ENCODE assay signal across 8 cellular contexts in genomic region chr11:76598426-76598839, GRCh38.
DNase-seq lines count a peak whose midpoint lies in the region; ATAC-seq, FAIRE-seq and TF ChIP-seq lines count a peak whose summit lies in the region.

No MANE protein-coding gene starts in this region.

- no peaks in the 10 kb centered on the region for H3K9me3 Mint-ChIP-seq in effector memory CD8-positive, alpha-beta T cell

- no peak for FAIRE-seq in GM12891 (lab: Jason Lieb, UNC)

- WGBS in body of pancreas, 2 donors = 30 to 33% methylated on average over 6 of the region's 6 CpGs

- H3K4me1 ChIP-seq in body of pancreas = no peaks in the 10 kb centered on the region

- H3K36me3 ChIP-seq in body of pancreas (replicated peaks in 1 of 2; ENCODE audit: insufficient read depth in 1 of 2, low read depth in 2 of 2) = no peaks in the 10 kb centered on the region

- no peak overlapping the region for H3K27ac ChIP-seq in body of pancreas

- peak; percentile 55 for DNase-seq in AG10803 (ENCODE audit: low read depth)
- DNase-seq in GM12891 (ENCODE audit: insufficient read length, low spot score) = peak; percentile 46
- DNase-seq in NCI-H69 (lab: John Stamatoyannopoulos, UW) = peak; percentile 77
- DNase-seq in body of pancreas = peak in 1 of 4 donors; percentile 42
- DNase-seq in lung microvascular endothelial cell (ENCODE audit: low read depth in 2 of 2) = peak; percentile 60 to 66
- DNase-seq in OCI-M2 (lab: John Stamatoyannopoulos, UW; ENCODE audit: unreplicated experiment) = no peak
- DNase-seq in effector memory CD8-positive, alpha-beta T cell = no peak

- H3K4me1 Mint-ChIP-seq in effector memory CD8-positive, alpha-beta T cell (ENCODE audit: low read depth in 2 of 2) = peaks cover 0 to 4% of the 10 kb centered on the region in 2 donors

- peaks cover 3% of the 10 kb centered on the region for H3K36me3 Mint-ChIP-seq in effector memory CD8-positive, alpha-beta T cell (ENCODE audit: insufficient read depth)

- TF ChIP-seq POLR2A in GM12891 (IDR thresholded peaks at IDR 0.05; ENCODE audit: low read depth, low read length) (no peak), body of pancreas (IDR thresholded peaks at IDR 0.05) (no peak)

- H3K9me3 ChIP-seq in body of pancreas = peaks cover 0 to 3% (median 0%) of the 10 kb centered on the region in 3 donors

- H3K4me3 ChIP-seq in AG10803 (ENCODE audit: low read length) (no peak overlapping the region), body of pancreas (no peak overlapping the region)

- intact Hi-C loops in body of pancreas (cut with DNase I) = no loop called here

- H3K4me3 Mint-ChIP-seq in effector memory CD8-positive, alpha-beta T cell = no peak overlapping the region

- TF ChIP-seq CTCF in AG10803 (conservative IDR thresholded peaks at IDR 0.05; ENCODE audit: low read length) (peak; percentile 73), body of pancreas (IDR thresholded peaks at IDR 0.05) (peak in 6 of 7 experiments; percentile 9 to 36 (median 26))

- H3K27me3 ChIP-seq in body of pancreas = no peaks in the 10 kb centered on the region

- H3K27ac Mint-ChIP-seq in effector memory CD8-positive, alpha-beta T cell = no peak overlapping the region

- ATAC-seq in body of pancreas (peak; percentile 48), GM19397 (IDR thresholded peaks at IDR 0.05; ENCODE audit: unreplicated experiment) (no peak)
- no peak for ATAC-seq in effector memory CD8-positive, alpha-beta T cell (replicated peaks)

- peaks cover 0 to 13% of the 10 kb centered on the region in 2 donors for H3K27me3 Mint-ChIP-seq in effector memory CD8-positive, alpha-beta T cell

TF ChIP-seq in GM12891, 5 proteins besides CTCF, POLR2A, EP300 and RAD21:
- no peak for TF ChIP-seq POLR2AphosphoS5 (IDR thresholded peaks at IDR 0.05; ENCODE audit: low read depth, low read length)
- TF ChIP-seq SPI1 (IDR thresholded peaks at IDR 0.05; ENCODE audit: low read depth, low read length) = no peak
- TF ChIP-seq TAF1 (IDR thresholded peaks at IDR 0.05; ENCODE audit: low read depth, low read length) = no peak
TF ChIP-seq in GM12891: peak in this region for 0.

Comparison
In these comparisons a context has a peak if more than half of its experiments do, and no peak if none do; other contexts are left out.
1. DNase-seq: peak in AG10803 (single experiment), GM12891 (single experiment), NCI-H69 (single experiment) and lung microvascular endothelial cell (2 of 2); none in OCI-M2 (single experiment) and effector memory CD8-positive, alpha-beta T cell (0 of 3).